18 cellular contexts compared by ENCODE assay signal in the genomic region with DNA sequence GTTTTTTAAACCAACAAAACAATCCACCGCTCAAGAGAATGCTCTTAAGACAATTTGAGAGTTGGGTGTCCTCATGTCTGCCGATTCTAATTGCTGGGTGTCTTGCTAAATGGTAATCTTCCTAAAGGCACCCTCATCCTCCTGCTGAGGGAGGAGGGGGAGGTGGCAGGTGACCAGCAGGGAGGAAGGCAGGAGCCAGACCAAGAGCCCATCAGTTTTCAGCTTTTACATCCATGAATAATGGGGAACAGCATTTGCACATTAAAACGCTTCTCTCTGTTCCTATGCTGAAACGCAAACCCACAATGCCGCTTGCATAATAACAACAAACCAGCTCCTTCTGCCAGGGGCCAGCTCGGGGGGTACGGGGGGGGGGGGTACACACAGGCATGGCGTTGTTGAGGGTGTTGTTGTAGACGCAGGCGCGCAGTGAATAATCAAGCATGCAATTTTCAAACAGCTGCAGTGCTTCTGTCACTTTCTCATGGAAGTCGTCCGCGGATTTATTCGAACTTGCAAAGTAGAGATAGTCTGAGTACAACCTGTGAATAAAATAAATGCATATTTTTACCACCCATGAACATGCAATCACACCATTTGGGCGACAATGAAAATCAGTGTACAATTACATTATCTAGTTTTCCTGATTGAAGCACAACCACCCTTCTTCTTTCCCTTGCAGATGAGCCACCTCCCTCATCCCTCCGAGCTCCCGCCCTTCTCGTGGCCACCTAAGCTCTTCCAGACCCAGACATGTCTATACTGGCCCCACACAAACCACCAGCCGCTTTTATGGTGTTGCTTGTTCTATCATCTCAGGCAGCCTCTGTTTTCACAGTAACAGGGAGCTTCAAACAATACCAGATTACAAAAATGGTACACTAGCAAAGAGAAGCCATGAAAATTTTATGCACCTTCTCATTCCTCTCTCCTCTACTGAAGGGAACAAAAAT.
A peak's percentile ranks its signal among the peaks of the same experiment; 100 is the strongest.
DNase-seq lines count a peak whose midpoint lies in the region; ATAC-seq lines count a peak whose summit lies in the region.
"Had no signal": no experiment of that assay in that cellular context is flagged by ENCODE, and none has a peak within 500 bp of the region (broad histone marks: within the 10 kb centered on the region; RNA-seq: fewer than 3 reads in every experiment).

No MANE protein-coding gene starts in this region.

- peak overlapping the region; percentile 85 for H3K27ac ChIP-seq in SJCRH30
- H3K27ac ChIP-seq in iPS-20b (ENCODE audit: low read length) = peak overlapping the region; percentile 60
- H3K27ac ChIP-seq: cardiac muscle cell had no signal

- H3K27me3 ChIP-seq in SJCRH30 = no peaks in the 10 kb centered on the region
- no peaks in the 10 kb centered on the region for H3K27me3 ChIP-seq in iPS-20b (ENCODE audit: insufficient read depth, low read length)
- H3K27me3 ChIP-seq: gastroesophageal sphincter, MG63 had no signal

- no peaks in the 10 kb centered on the region; the same call in 1 of the 2 replicates for H3K36me3 ChIP-seq in ES-I3 (ENCODE audit: insufficient read depth, low read length)
- no peaks in the 10 kb centered on the region for H3K36me3 ChIP-seq in SJCRH30
- H3K36me3 ChIP-seq in iPS-20b (ENCODE audit: insufficient read depth, low read depth, low read length) = no peaks in the 10 kb centered on the region
- H3K36me3 ChIP-seq: cardiac muscle cell, MG63 had no signal

- ATAC-seq in HG02852 (IDR thresholded peaks at IDR 0.05; ENCODE audit: unreplicated experiment) (no peak), GM21619 (IDR thresholded peaks at IDR 0.05; ENCODE audit: unreplicated experiment) (no peak)
- ATAC-seq: gastroesophageal sphincter had no signal

- H3K4me3 ChIP-seq in SJCRH30 (peak overlapping the region; percentile 39), iPS-20b (ENCODE audit: low read length) (peak overlapping the region; percentile 43; the same call in 1 of the 2 replicates)
- H3K4me3 ChIP-seq: cardiac muscle cell, gastroesophageal sphincter, MG63 had no signal

- H3K9me3 ChIP-seq in ES-I3 (ENCODE audit: control insufficient read depth, insufficient read depth, low read length) = no peaks in the 10 kb centered on the region
- H3K9me3 ChIP-seq in SJCRH30 (replicated peaks) = no peaks in the 10 kb centered on the region
- H3K9me3 ChIP-seq in iPS-20b (ENCODE audit: insufficient read depth, low read depth, low read length) = no peaks in the 10 kb centered on the region
- H3K9me3 ChIP-seq: gastroesophageal sphincter, MG63 had no signal

- H3K4me1 ChIP-seq in ES-I3 (ENCODE audit: insufficient read depth, low read length) (peaks cover 33% of the 10 kb centered on the region), SJCRH30 (peaks cover 19% of the 10 kb centered on the region), iPS-20b (ENCODE audit: insufficient read depth, low read length) (peaks cover 26% of the 10 kb centered on the region)

- DNase-seq in NCI-H1694 (lab: John Stamatoyannopoulos, UW) = peak; percentile 51
- peak; percentile 81 to 91 for DNase-seq in SJCRH30
- DNase-seq in DMS114 treated with DMSO at 0.1 percent for 48 hours (lab: John Stamatoyannopoulos, UW; ENCODE audit: unreplicated experiment) = no peak
- no peak for DNase-seq in NCI-H1436 (lab: John Stamatoyannopoulos, UW)
- DNase-seq: activated CD4-positive, alpha-beta T cell treated with anti-CD3 and anti-CD28 coated beads for 1 hour; activated naive CD8-positive, alpha-beta T cell treated with anti-CD3 and anti-CD28 coated beads for 36 hours; kidney glomerular epithelial cell; MG63; midbrain; NCI-H524 treated with DMSO at 0.1 percent for 48 hours; occipital lobe; trophoblast cell had no signal

- H3K9ac ChIP-seq in ES-I3 (ENCODE audit: low read depth, low read length) = peak overlapping the region; percentile 17; the same call in 1 of the 2 replicates
- peak overlapping the region; percentile 58; the same call in 1 of the 2 replicates for H3K9ac ChIP-seq in iPS-20b (ENCODE audit: low read depth, low read length)

Comparison
In these comparisons a context has a peak if more than half of its experiments do, and no peak if none do; other contexts are left out.
1. DNase-seq: peak in NCI-H1694 (single experiment) and SJCRH30 (2 of 2); none in DMS114 treated with DMSO at 0.1 percent for 48 hours (single experiment) and NCI-H1436 (single experiment).